ENCODE assay signal across 25 cellular contexts in the genomic region with DNA sequence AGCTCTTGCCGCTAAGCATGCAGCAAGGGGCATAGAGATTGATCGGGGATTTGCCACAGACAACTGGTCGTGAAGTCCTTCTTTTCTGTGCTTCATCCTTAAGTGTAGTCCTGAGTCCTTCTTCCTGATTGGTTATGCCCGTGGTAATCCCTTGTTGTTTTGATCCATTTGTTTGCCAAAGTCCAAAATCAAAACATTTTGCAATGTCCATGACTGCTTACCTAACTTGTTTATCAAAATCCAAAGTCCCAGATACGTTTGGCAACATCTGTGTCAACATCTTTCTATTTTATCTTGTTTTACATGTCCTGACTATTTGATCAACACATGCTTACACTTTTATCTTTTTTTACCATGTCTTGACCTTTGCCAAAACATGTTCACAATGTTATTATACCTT.
"Had no signal": no experiment of that assay in that cellular context is flagged by ENCODE, and none has a peak within 500 bp of the region (broad histone marks: within the 10 kb centered on the region; RNA-seq: fewer than 3 reads in every experiment).

No MANE protein-coding gene starts in this region.

- H3K27ac ChIP-seq: colonic mucosa, epithelial cell of prostate, foreskin keratinocyte, gastroesophageal sphincter, heart left ventricle, hepatocyte, left lung, lower lobe of right lung, neutrophil, parathyroid adenoma, thyroid gland had no signal

- H2AFZ ChIP-seq: hepatocyte, parathyroid adenoma had no signal

- DNase-seq: colonic mucosa; effector CD8-positive, alpha-beta T cell; endodermal cell; foreskin keratinocyte; heart left ventricle; kidney; left lung; lower lobe of right lung; natural killer cell; stimulated activated CD4-positive, alpha-beta T cell treated with anti-CD3 and anti-CD28 coated beads, Interleukin-12 subunit alpha, Interleukin-12 subunit beta, amount 100 ng/mL, for 4 hours; stimulated activated CD4-positive, alpha-beta T cell treated with anti-CD3 and anti-CD28 coated beads, Interleukin-1b, Interleukin-23, amount 100 ng/mL, for 48 hours; stimulated activated CD4-positive, alpha-beta T cell treated with anti-CD3 and anti-CD28 coated beads, Interleukin-4, amount 100 ng/mL, for 1 hour; stimulated activated CD8-positive, alpha-beta memory T cell treated with anti-CD3 and anti-CD28 coated beads, Interleukin-4, amount 100 ng/mL, for 48 hours; stimulated activated naive CD4-positive, alpha-beta T cell; stimulated activated naive CD8-positive, alpha-beta T cell treated with anti-CD3 and anti-CD28 coated beads, Interleukin-15, amount 100 ng/mL, for 72 hours; thyroid gland; trophoblast cell had no signal

- H3K4me1 ChIP-seq: colonic mucosa, foreskin keratinocyte, gastroesophageal sphincter, heart left ventricle, left lung, lower lobe of right lung, parathyroid adenoma, thyroid gland had no signal

- H3K36me3 ChIP-seq: colonic mucosa, gastroesophageal sphincter, heart left ventricle, left lung, lower lobe of right lung, neutrophil, thyroid gland had no signal

- H3K27me3 ChIP-seq: colonic mucosa, foreskin keratinocyte, gastroesophageal sphincter, heart left ventricle, hepatocyte, left lung, neutrophil, thyroid gland had no signal

- H3K9me3 ChIP-seq: colonic mucosa, gastroesophageal sphincter, heart left ventricle, left lung, lower lobe of right lung, neutrophil, thyroid gland had no signal

- H3K4me3 ChIP-seq: colonic mucosa, gastroesophageal sphincter, heart left ventricle, hepatocyte, left lung, lower lobe of right lung, smooth muscle cell, thyroid gland had no signal

- H3K79me2 ChIP-seq: hepatocyte, parathyroid adenoma had no signal

- ATAC-seq: esophagus mucosa; foreskin keratinocyte; gastroesophageal sphincter; heart left ventricle; left lung; lower lobe of right lung; natural killer cell; sciatic nerve; stimulated activated naive CD8-positive, alpha-beta T cell treated with anti-CD3 and anti-CD28 coated beads, Interleukin-15, amount 100 ng/mL, for 72 hours had no signal

- H3K4me2 ChIP-seq: hepatocyte, smooth muscle cell had no signal
